ENCODE assay signal across 17 cellular contexts in the genomic region with DNA sequence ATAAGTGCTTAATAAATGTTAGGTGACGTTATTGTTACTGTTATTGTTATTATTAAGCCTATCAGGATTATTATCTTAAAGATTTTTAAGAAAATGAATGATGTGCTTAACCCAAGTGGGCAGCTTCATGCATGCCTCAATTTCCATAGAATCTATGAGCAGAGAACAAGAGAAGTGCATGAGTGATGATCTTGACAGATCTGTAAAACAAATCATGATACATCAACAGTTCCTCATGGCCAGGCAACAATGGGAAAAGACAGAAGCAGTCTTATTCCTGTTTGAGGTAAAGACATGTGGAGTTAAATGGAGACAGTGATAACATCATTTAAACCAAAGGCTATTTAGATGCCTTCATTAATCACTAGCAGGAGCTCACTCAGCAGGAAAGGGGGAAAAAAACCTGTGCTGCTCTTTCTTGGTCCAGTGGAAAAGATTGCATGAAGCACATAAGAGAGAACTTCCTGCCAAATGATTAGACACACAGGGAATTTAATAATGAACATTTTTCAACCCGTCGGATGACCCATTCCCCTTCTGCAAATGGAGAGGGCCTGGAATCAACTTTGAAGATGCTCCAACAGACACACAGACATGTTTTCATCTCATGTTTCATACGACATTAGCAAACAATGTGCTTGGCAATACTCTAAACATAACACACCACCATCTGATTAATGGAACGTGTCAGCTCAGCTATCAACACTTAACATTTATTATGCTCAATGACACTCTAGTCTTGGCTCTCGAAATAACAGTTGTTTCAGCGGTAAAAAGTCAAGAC.
"Had no signal": no experiment of that assay in that cellular context is flagged by ENCODE, and none has a peak within 500 bp of the region (broad histone marks: within the 10 kb centered on the region; RNA-seq: fewer than 3 reads in every experiment).

No MANE protein-coding gene starts in this region.

- H3K9me3 Mint-ChIP-seq: activated CD8-positive, alpha-beta T cell treated with anti-CD3 and anti-CD28 coated beads for 36 hours had no signal

- H3K4me3 Mint-ChIP-seq: activated CD8-positive, alpha-beta T cell treated with anti-CD3 and anti-CD28 coated beads for 36 hours; activated T-cell treated with anti-CD3 and anti-CD28 coated beads, Interleukin-2, amount 50 U/mL, for 72 hours; naive B cell had no signal

- H3K9me3 ChIP-seq: gastrocnemius medialis, pancreas, uterus had no signal

- H3K27me3 ChIP-seq: gastrocnemius medialis, pancreas, uterus had no signal

- FAIRE-seq: kidney, pancreas, small intestine had no signal

- H3K27ac Mint-ChIP-seq: activated CD8-positive, alpha-beta T cell treated with anti-CD3 and anti-CD28 coated beads for 36 hours; activated T-cell treated with anti-CD3 and anti-CD28 coated beads, Interleukin-2, amount 50 U/mL, for 72 hours; naive B cell had no signal

- DNase-seq: activated CD4-positive, alpha-beta T cell treated with anti-CD3 and anti-CD28 coated beads for 4 hours; activated CD8-positive, alpha-beta memory T cell treated with anti-CD3 and anti-CD28 coated beads, Interleukin-2, amount 50 U/mL, for 4 hours; activated CD8-positive, alpha-beta T cell treated with anti-CD3 and anti-CD28 coated beads for 36 hours; activated T-cell treated with anti-CD3 and anti-CD28 coated beads, Interleukin-2, amount 50 U/mL, for 72 hours; aorta; central memory CD4-positive, alpha-beta T cell; cortex of kidney; effector CD8-positive, alpha-beta T cell; gastrocnemius medialis; kidney; naive B cell; pancreas; small intestine; T-helper 1 cell; uterus; WERI-Rb-1 had no signal

- H3K36me3 ChIP-seq: gastrocnemius medialis, pancreas, uterus, WERI-Rb-1 had no signal

- H3K27me3 Mint-ChIP-seq: activated CD8-positive, alpha-beta T cell treated with anti-CD3 and anti-CD28 coated beads for 36 hours had no signal

- H3K36me3 Mint-ChIP-seq: naive B cell had no signal

- H3K4me1 ChIP-seq: pancreas, uterus had no signal

- H3K4me3 ChIP-seq: gastrocnemius medialis, pancreas, uterus had no signal

- H3K27ac ChIP-seq: epithelial cell of prostate, gastrocnemius medialis, pancreas, uterus, WERI-Rb-1 had no signal

- ATAC-seq: activated CD8-positive, alpha-beta T cell treated with anti-CD3 and anti-CD28 coated beads for 36 hours; activated T-cell treated with anti-CD3 and anti-CD28 coated beads, Interleukin-2, amount 50 U/mL, for 72 hours; gastrocnemius medialis; pancreas had no signal

- H3K4me1 Mint-ChIP-seq: naive B cell had no signal
